9 cellular contexts compared by ENCODE assay signal in genomic region chr5:44536650-44537260, GRCh38.
A peak's percentile ranks its signal among the peaks of the same experiment; 100 is the strongest.
DNase-seq lines count a peak whose midpoint lies in the region; ATAC-seq, FAIRE-seq and TF ChIP-seq lines count a peak whose summit lies in the region.
"Had no signal": no experiment of that assay in that cellular context is flagged by ENCODE, and none has a peak within 500 bp of the region (broad histone marks: within the 10 kb centered on the region; RNA-seq: fewer than 3 reads in every experiment).

No MANE protein-coding gene starts in this region.

- no peak for TF ChIP-seq POLR2A in GM12878 (IDR thresholded peaks at IDR 0.05; ENCODE audit: low read depth, low read length)

- intact Hi-C loops in GM12878 (cut with micrococcal nuclease; ENCODE audit: unreplicated experiment) = loop anchor here (1.0 kb wide), 1 partner anchor 238 kb away; no protein-coding TSS in a partner anchor
- intact Hi-C loops in activated CD4-positive, alpha-beta memory T cell treated with anti-CD3 and anti-CD28 coated beads for 36 hours (cut with micrococcal nuclease) = loop anchor here (1.0 kb wide), 1 partner anchor 238 kb away; no protein-coding TSS in a partner anchor

- H3F3A ChIP-seq in MM.1S (ENCODE audit: insufficient read depth, low read length) = no peaks in the 10 kb centered on the region

- no peaks in the 10 kb centered on the region for H3K27me3 Mint-ChIP-seq in activated CD4-positive, alpha-beta memory T cell treated with anti-CD3 and anti-CD28 coated beads for 36 hours
- H3K27me3 Mint-ChIP-seq: memory B cell had no signal

- no peak for FAIRE-seq in GM12878 (lab: Jason Lieb, UNC)

- H3K4me1 ChIP-seq in MM.1S (ENCODE audit: low read length) (no peaks in the 10 kb centered on the region), GM12878 (ENCODE audit: control insufficient read depth, insufficient read depth, low read length) (no peaks in the 10 kb centered on the region)

- H3K9ac ChIP-seq in MM.1S (ENCODE audit: low read length) (no peak overlapping the region), GM12878 (ENCODE audit: control insufficient read depth, insufficient read depth, low read length) (no peak overlapping the region)

- no peaks in the 10 kb centered on the region for H4K20me1 ChIP-seq in MM.1S (ENCODE audit: insufficient read depth, low read length)
- no peaks in the 10 kb centered on the region for H4K20me1 ChIP-seq in GM12878 (ENCODE audit: control insufficient read depth, insufficient read depth)

- BruUV-seq in GM12878 (replicated peaks; lab: Mats Ljungman, UMichigan) = no TSS peak

- ATAC-seq in GM12878 (peak; percentile 64), left lobe of liver (peak; percentile 86), HG02840 (IDR thresholded peaks at IDR 0.05; ENCODE audit: low FRiP score, unreplicated experiment) (no peak), HG02678 (IDR thresholded peaks at IDR 0.05; ENCODE audit: unreplicated experiment) (no peak)

- SMC1A ChIA-PET in GM12878 (lab: Charles Lee; ENCODE audit: uncharacterized antibody, unreplicated experiment) = interaction anchor here (0.8 to 2.1 kb wide), 3 partner anchors 227 to 241 kb away, joined by 3 to 6 read pairs (median 4); no protein-coding TSS in a partner anchor

- H3K4me2 ChIP-seq in MM.1S (ENCODE audit: low read depth, low read length) (no peak overlapping the region), GM12878 (ENCODE audit: control insufficient read depth, insufficient read depth) (no peak overlapping the region)

- CTCF ChIA-PET in GM12878 (lab: Yijun Ruan, JAX) = interaction anchor here (0.7 to 3.3 kb wide), 10 partner anchors 9 to 241 kb away, joined by 3 to 20 read pairs (median 4); no protein-coding TSS in a partner anchor
- CTCF ChIA-PET in activated CD4-positive, alpha-beta memory T cell treated with anti-CD3 and anti-CD28 coated beads for 36 hours (lab: Charles Lee) = no interaction called here

- H3K9me3 Mint-ChIP-seq in activated CD4-positive, alpha-beta memory T cell treated with anti-CD3 and anti-CD28 coated beads for 36 hours = peaks cover under 1% of the 10 kb centered on the region

- H3K9me3 ChIP-seq in MM.1S (replicated peaks; ENCODE audit: insufficient read depth, low read length) = no peaks in the 10 kb centered on the region
- H3K9me3 ChIP-seq in GM12878 (replicated peaks; ENCODE audit: control insufficient read depth, insufficient read depth, low read length) = no peaks in the 10 kb centered on the region

- RAD21 ChIA-PET in GM12878 (lab: Charles Lee; ENCODE audit: unreplicated experiment) = interaction anchor here (1.0 kb wide), 1 partner anchor 236 kb away, joined by 4 read pairs; no protein-coding TSS in a partner anchor

- WGBS in GM12878 (ENCODE audit: insufficient coverage, insufficient replicate concordance, low lambda C conversion rate, missing lambda C conversion rate) = 35% methylated on average over 3 of the region's 3 CpGs

- peak; percentile 66 for TF ChIP-seq RAD21 in GM12878 (IDR thresholded peaks at IDR 0.05; ENCODE audit: insufficient read depth, low read depth, low read length)

- H3K36me3 Mint-ChIP-seq in activated CD4-positive, alpha-beta memory T cell treated with anti-CD3 and anti-CD28 coated beads for 36 hours = no peaks in the 10 kb centered on the region
- H3K36me3 Mint-ChIP-seq: memory B cell had no signal

- no peak overlapping the region for H3K27ac Mint-ChIP-seq in activated CD4-positive, alpha-beta memory T cell treated with anti-CD3 and anti-CD28 coated beads for 36 hours
- H3K27ac Mint-ChIP-seq: memory B cell had no signal

- TF ChIP-seq CTCF in AG09319 (IDR thresholded peaks at IDR 0.05; ENCODE audit: low read depth, low read length) = peak; percentile 72
- peak; percentile 69 for TF ChIP-seq CTCF in GM12873 (IDR thresholded peaks at IDR 0.05; ENCODE audit: insufficient read depth, low read depth, low read length, missing control alignments)
- TF ChIP-seq CTCF in MM.1S (IDR thresholded peaks at IDR 0.05; ENCODE audit: low read length) = peak; percentile 70
- peak; percentile 58 to 63 (median 62) for TF ChIP-seq CTCF in GM12878 (IDR thresholded peaks at IDR 0.05 in 2 of 3, conservative IDR thresholded peaks at IDR 0.05 in 1 of 3; ENCODE audit: control insufficient read depth in 2 of 3, extremely low read depth in 1 of 3, insufficient read depth in 1 of 3, low read depth in 3 of 3, low read length in 3 of 3)

- no peak overlapping the region for H3K4me3 ChIP-seq in MM.1S (ENCODE audit: low read length)
- H3K4me3 ChIP-seq in GM12878 = no peak overlapping the region

- no peak for TF ChIP-seq EP300 in GM12878 (IDR thresholded peaks at IDR 0.05; ENCODE audit: borderline replicate concordance in 1 of 2, control insufficient read depth in 1 of 2, low read depth in 2 of 2, low read length in 2 of 2)

- POLR2A ChIA-PET in GM12878 (lab: Charles Lee) = no interaction called here
- POLR2A ChIA-PET in activated CD4-positive, alpha-beta memory T cell treated with anti-CD3 and anti-CD28 coated beads for 36 hours (lab: Charles Lee) = no interaction called here

- peak; percentile 22 for DNase-seq in AG09319 (ENCODE audit: extremely low read depth, low read depth)
- DNase-seq in MM.1S = peak; percentile 49
- no peak for DNase-seq in GM12878 (ENCODE audit: low read depth, low spot score)
- DNase-seq in left lobe of liver (ENCODE audit: low spot score) = no peak
- DNase-seq in activated CD4-positive, alpha-beta memory T cell treated with anti-CD3 and anti-CD28 coated beads for 36 hours = no peak

- no peaks in the 10 kb centered on the region for H3K27me3 ChIP-seq in MM.1S (replicated peaks; ENCODE audit: insufficient read depth, low read length)
- no peaks in the 10 kb centered on the region for H3K27me3 ChIP-seq in GM12878 (replicated peaks in 1 of 2; ENCODE audit: control insufficient read depth in 2 of 2, insufficient read depth in 2 of 2, low read length in 1 of 2)

- H3K9me2 ChIP-seq in MM.1S (replicated peaks; ENCODE audit: insufficient read depth, low read length) = no peaks in the 10 kb centered on the region

- H3K36me3 ChIP-seq in MM.1S (replicated peaks; ENCODE audit: insufficient read depth, low read length) (no peaks in the 10 kb centered on the region), GM12878 (ENCODE audit: control insufficient read depth in 2 of 2, insufficient read depth in 2 of 2, low read length in 1 of 2) (no peaks in the 10 kb centered on the region)

- no peak overlapping the region for H3K4me3 Mint-ChIP-seq in activated CD4-positive, alpha-beta memory T cell treated with anti-CD3 and anti-CD28 coated beads for 36 hours
- H3K4me3 Mint-ChIP-seq: memory B cell had no signal

- no peaks in the 10 kb centered on the region for H3K4me1 Mint-ChIP-seq in activated CD4-positive, alpha-beta memory T cell treated with anti-CD3 and anti-CD28 coated beads for 36 hours (ENCODE audit: low read depth)
- H3K4me1 Mint-ChIP-seq: memory B cell had no signal

- H3K79me2 ChIP-seq in MM.1S (ENCODE audit: low read length) (no peaks in the 10 kb centered on the region), GM12878 (ENCODE audit: control insufficient read depth, insufficient read depth, low read length) (no peaks in the 10 kb centered on the region)

- H2AFZ ChIP-seq in MM.1S (ENCODE audit: low read length) = no peak overlapping the region
- no peak overlapping the region for H2AFZ ChIP-seq in GM12878 (ENCODE audit: control insufficient read depth, low read depth, low read length)

- no peak overlapping the region for H3K27ac ChIP-seq in MM.1S (ENCODE audit: low read length)
- H3K27ac ChIP-seq in GM12878 (ENCODE audit: control insufficient read depth, insufficient read depth) = no peak overlapping the region

- in situ Hi-C loops in GM12878 (cut with MboI) = loop anchor here (5.0 kb wide), 1 partner anchor 241 kb away; no protein-coding TSS in a partner anchor

TF ChIP-seq in GM12878, 131 proteins besides CTCF, POLR2A, EP300 and RAD21:
- no peak for TF ChIP-seq TCF12 (IDR thresholded peaks at IDR 0.05; ENCODE audit: low read depth, low read length)
- no peak for TF ChIP-seq FOXM1 (IDR thresholded peaks at IDR 0.05; ENCODE audit: low read depth, low read length)
- TF ChIP-seq SMC3 (IDR thresholded peaks at IDR 0.05; ENCODE audit: borderline replicate concordance, low read length) = peak; percentile 74
- no peak for TF ChIP-seq PAX5 (IDR thresholded peaks at IDR 0.05; ENCODE audit: borderline replicate concordance, low read depth, low read length)

Comparison
In these comparisons a context has a peak if more than half of its experiments do, and no peak if none do; other contexts are left out.
1. DNase-seq: peak in AG09319 (single experiment) and MM.1S (single experiment); none in GM12878 (single experiment), left lobe of liver (single experiment) and activated CD4-positive, alpha-beta memory T cell treated with anti-CD3 and anti-CD28 coated beads for 36 hours (single experiment).
2. ATAC-seq: peak in GM12878 (single experiment) and left lobe of liver (single experiment); none in HG02840 (single experiment) and HG02678 (single experiment).
3. Peak in every context shown above with its lines, with median percentiles within 50 percentile points of each other: CTCF ChIP-seq.